Comparison of ENCODE assay signal across 9 cellular contexts in the genomic region with DNA sequence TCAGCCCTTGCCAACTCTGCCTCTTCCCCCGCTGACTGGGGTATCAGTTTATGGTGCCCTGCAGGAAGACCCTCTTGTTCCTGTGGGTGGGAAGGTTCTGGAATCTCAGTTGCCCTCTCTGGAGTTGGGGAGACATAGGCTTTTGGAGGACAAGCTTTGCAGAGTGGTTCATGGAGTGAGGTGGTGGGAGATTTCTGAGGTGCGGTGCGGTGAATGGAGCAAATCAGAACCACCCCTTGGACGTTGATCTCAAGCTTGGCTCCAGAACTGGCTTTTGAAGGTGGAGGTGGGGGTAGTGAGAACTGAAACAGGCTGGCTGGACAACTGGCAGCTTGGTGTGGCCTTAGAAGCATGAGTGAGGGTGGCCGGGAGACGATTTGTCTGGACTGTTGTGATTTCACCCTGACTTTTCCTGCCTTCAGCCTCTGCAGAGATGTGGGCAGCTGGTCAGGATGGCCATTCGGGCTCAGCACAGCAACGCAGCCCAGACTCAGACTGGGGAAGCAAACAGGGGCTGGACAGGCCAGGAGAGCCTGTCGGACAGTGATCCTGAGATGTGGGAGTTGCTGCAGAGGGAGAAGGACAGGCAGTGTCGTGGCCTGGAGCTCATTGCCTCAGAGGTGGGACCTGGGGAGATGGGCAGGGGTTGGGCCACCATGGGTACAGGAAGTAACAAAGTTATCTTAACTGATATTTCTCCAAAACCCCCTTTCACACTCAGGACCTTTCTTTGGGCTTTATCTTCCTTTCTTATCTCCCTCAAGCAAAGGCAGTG. TPM values are rescaled to one million over a fixed set of nuclear protein-coding genes. Genes with fewer than 3 reads are reported as not detected.
A peak's percentile ranks its signal among the peaks of the same experiment; 100 is the strongest.
DNase-seq lines count a peak whose midpoint lies in the region; ATAC-seq and TF ChIP-seq lines count a peak whose summit lies in the region.
"Had no signal": no experiment of that assay in that cellular context is flagged by ENCODE, and none has a peak within 500 bp of the region (broad histone marks: within the 10 kb centered on the region; RNA-seq: fewer than 3 reads in every experiment).

No MANE protein-coding gene starts in this region.

- no peak overlapping the region for H2AFZ ChIP-seq in GM23248

- ATAC-seq in heart right ventricle (no peak), gastrocnemius medialis (no peak), HG03520 (IDR thresholded peaks at IDR 0.05; ENCODE audit: unreplicated experiment) (no peak)

- H3K27ac ChIP-seq in GM23248, result peak overlapping the region; percentile 99
- peak overlapping the region; percentile 85 for H3K27ac ChIP-seq in WERI-Rb-1
- peak overlapping the region in 8 of 10 donors; percentile 73 to 90 (median 82) for H3K27ac ChIP-seq in heart right ventricle
- H3K27ac ChIP-seq in gastrocnemius medialis, result peak overlapping the region; percentile 81 to 85 (median 82)

- H3K4me2 ChIP-seq in GM23248 (ENCODE audit: unreplicated experiment), result peak overlapping the region; percentile 100

- intact Hi-C loops in heart right ventricle (cut with DNase I) (no loop called here), gastrocnemius medialis (cut with DNase I; ENCODE audit: low total_unique reads) (no loop called here)

- H3K9me3 ChIP-seq in GM23248 (ENCODE audit: low read depth) (no peaks in the 10 kb centered on the region), WERI-Rb-1 (ENCODE audit: severe bottlenecking) (no peaks in the 10 kb centered on the region), heart right ventricle (no peaks in the 10 kb centered on the region), gastrocnemius medialis (no peaks in the 10 kb centered on the region)

- in situ Hi-C loops in GM23248 (cut with MboI) (no loop called here), gastrocnemius medialis (cut with MboI; ENCODE audit: low sequenced_read_pairs in 4 of 4) (no loop called here)

- H3K9ac ChIP-seq in GM23248, result peak overlapping the region; percentile 99

- TF ChIP-seq CTCF in WERI-Rb-1 (IDR thresholded peaks at IDR 0.05; ENCODE audit: low read depth, low read length), result no peak
- no peak for TF ChIP-seq CTCF in heart right ventricle (IDR thresholded peaks at IDR 0.05)
- TF ChIP-seq CTCF in gastrocnemius medialis (IDR thresholded peaks at IDR 0.05 in 4 of 5, conservative IDR thresholded peaks at IDR 0.05 in 1 of 5), result no peak

- no peaks in the 10 kb centered on the region for H4K20me1 ChIP-seq in GM23248 (ENCODE audit: insufficient read depth)

- no peaks in the 10 kb centered on the region for H3K9me2 ChIP-seq in GM23248 (ENCODE audit: insufficient read depth)

- WGBS in GM23248 (ENCODE audit: low coverage in 1 of 2, low lambda C conversion rate in 2 of 2, missing lambda C conversion rate in 2 of 2), 2 experiments, result 16 to 29% methylated on average over 9 to 10 of the region's 10 CpGs
- WGBS in heart right ventricle, 2 donors, result 55 to 58% methylated on average over 10 of the region's 10 CpGs

- peak overlapping the region; percentile 84 for H3K4me3 ChIP-seq in GM23248
- peak overlapping the region; percentile 87 for H3K4me3 ChIP-seq in WERI-Rb-1 (ENCODE audit: low read depth, low read length)
- H3K4me3 ChIP-seq in heart right ventricle, result peak overlapping the region; percentile 59 to 78 (median 68)
- H3K4me3 ChIP-seq in gastrocnemius medialis, result peak overlapping the region; percentile 65 to 84 (median 77)

- H3K4me1 ChIP-seq in GM23248 (ENCODE audit: insufficient read depth) (peaks cover 17% of the 10 kb centered on the region), heart right ventricle (peaks cover 7 to 75% (median 38%) of the 10 kb centered on the region in 9 donors), gastrocnemius medialis (peaks cover 10 to 12% of the 10 kb centered on the region in 2 donors)

- H3K79me2 ChIP-seq in GM23248 (ENCODE audit: insufficient read depth), result peaks cover 42% of the 10 kb centered on the region

- H3K36me3 ChIP-seq in GM23248 (ENCODE audit: low read depth) (peaks cover 30% of the 10 kb centered on the region), WERI-Rb-1 (peaks cover 50% of the 10 kb centered on the region), heart right ventricle (peaks cover 0 to 39% (median 24%) of the 10 kb centered on the region in 9 donors), gastrocnemius medialis (peaks cover 0 to 18% of the 10 kb centered on the region in 2 donors)

- H3F3A ChIP-seq in GM23248 (ENCODE audit: insufficient read depth), result peaks cover 30% of the 10 kb centered on the region

- TF ChIP-seq POLR2A in gastrocnemius medialis (IDR thresholded peaks at IDR 0.05), result no peak

- H3K27me3 ChIP-seq in GM23248 (replicated peaks; ENCODE audit: insufficient read depth) (no peaks in the 10 kb centered on the region), WERI-Rb-1 (ENCODE audit: insufficient read depth, low read depth, severe bottlenecking) (no peaks in the 10 kb centered on the region), heart right ventricle (peaks cover 3 to 31% (median 21%) of the 10 kb centered on the region in 7 donors), gastrocnemius medialis (peaks cover 7 to 13% (median 11%) of the 10 kb centered on the region in 3 donors)

- DNase-seq in GM23248, result peak; percentile 52
- DNase-seq in WERI-Rb-1, result no peak
- peak in 1 of 2 donors; percentile 6 for DNase-seq in heart right ventricle
- no peak for DNase-seq in gastrocnemius medialis
- DNase-seq in NCI-H1436 (lab: John Stamatoyannopoulos, UW), result no peak
- no peak for DNase-seq in NCI-H128 (lab: John Stamatoyannopoulos, UW; ENCODE audit: unreplicated experiment)
- DNase-seq in middle frontal gyrus (ENCODE audit: extremely low spot score, low spot score), result no peak

RNA-seq across cellular contexts. Expression of gene SHMT2, which starts 1.1 kb away (rescaled TPM):
- 272 and 341 TPM in 2 replicates for total RNA-seq in GM23248 (2014; rRNA removed; shearing (Covaris generic))
- polyA plus RNA-seq in GM23248 (2016; fragmentation: Nextera tagmentation; extraction: Ambion mirVana) (184 and 185 TPM in 2 replicates), heart right ventricle (10 to 100 TPM; 14.3 to 49.8 TPM)
- total RNA-seq in heart right ventricle (10 to 100 TPM; 24.4 to 47.6 (median 27.1) TPM), gastrocnemius medialis (100 to 1,000 TPM in 1 of 4 donors, 10 to 100 TPM in 3; 41.3 to 107 (median 46.4) TPM)

RNA-seq across cellular contexts. Expression of gene NXPH4, which starts 14.0 kb away (rescaled TPM):
- 5.6 and 5.7 TPM in 2 replicates for total RNA-seq in GM23248 (2014; rRNA removed; shearing (Covaris generic))
- polyA plus RNA-seq in GM23248 (2016; fragmentation: Nextera tagmentation; extraction: Ambion mirVana), result 5.4 and 6.7 TPM in 2 replicates
- 1 to 10 TPM in 7 of 10 donors, under 1 TPM in 3; 0.18 to 6.2 (median 2.3) TPM for total RNA-seq in heart right ventricle
- polyA plus RNA-seq in heart right ventricle, result 1 to 10 TPM in 1 of 2 donors, under 1 TPM in 1; 0.66 to 1.8 TPM
- not detected for total RNA-seq in gastrocnemius medialis
- total RNA-seq: subcutaneous adipose tissue had no signal

RNA-seq across cellular contexts. Expression of gene STAC3, which starts 20.4 kb away (rescaled TPM):
- total RNA-seq in GM23248 (2014; rRNA removed; shearing (Covaris generic)), result 0.32 and 1.3 TPM in 2 replicates
- polyA plus RNA-seq in GM23248 (2016; fragmentation: Nextera tagmentation; extraction: Ambion mirVana) (0.35 and 0.52 TPM in 2 replicates), heart right ventricle (1 to 10 TPM in 1 of 2 donors, under 1 TPM in 1; 0.81 to 1.7 TPM)
- total RNA-seq in heart right ventricle (1 to 10 TPM in 4 of 10 donors, under 1 TPM in 6; 0.30 to 2.9 (median 0.98) TPM), gastrocnemius medialis (1,000 to 10,000 TPM in 2 of 4 donors, 100 to 1,000 TPM in 2; 459 to 1,596 (median 855) TPM)

Comparison
In these comparisons a context has a peak if more than half of its experiments do, and no peak if none do; other contexts are left out.
1. RNA of gene STAC3, which starts 20.4 kb away (total RNA-seq): 459 to 1,596 TPM in gastrocnemius medialis; 0.30 to 2.9 TPM in heart right ventricle and 0.32 to 1.3 TPM in GM23248; every median in the first group is over 100 times any median in the second.
2. Peak in every context shown above with its lines, with median percentiles within 50 percentile points of each other: H3K27ac ChIP-seq and H3K4me3 ChIP-seq.